ENCODE assay signal across 12 cellular contexts in the genomic region with DNA sequence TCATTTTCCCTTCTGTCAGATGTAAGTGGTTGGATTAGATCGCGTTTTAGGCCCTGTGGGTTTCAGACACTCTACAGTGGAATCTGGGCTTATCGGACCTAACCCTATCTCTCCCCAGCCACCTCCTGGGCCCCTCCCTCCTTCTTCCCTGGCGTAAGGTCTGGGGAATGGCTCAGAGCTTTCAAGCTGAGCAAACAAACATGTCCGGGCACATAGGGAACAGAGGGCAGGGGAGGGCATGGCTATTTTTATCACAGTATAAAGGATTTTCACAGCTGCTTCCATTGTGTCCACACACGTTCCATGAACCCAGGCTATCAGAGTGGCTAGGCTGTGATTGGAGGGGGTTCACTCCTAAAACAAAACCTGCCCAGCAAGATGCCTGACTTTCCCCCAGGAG. TPM values are rescaled to one million over a fixed set of nuclear protein-coding genes. Genes with fewer than 3 reads are reported as not detected.
DNase-seq lines count a peak whose midpoint lies in the region; ATAC-seq and TF ChIP-seq lines count a peak whose summit lies in the region.
"Not testable (repeated sequence)": the region's sequence is repeated elsewhere in the genome, so short reads cannot be mapped to it uniquely, and the experiment has no call there.
"Had no signal": no experiment of that assay in that cellular context is flagged by ENCODE, and none has a peak within 500 bp of the region (broad histone marks: within the 10 kb centered on the region; RNA-seq: fewer than 3 reads in every experiment).

No MANE protein-coding gene starts in this region.

- H3K79me1 ChIP-seq in trophoblast cell (ENCODE audit: low read length) = not testable (repeated sequence)

- intact Hi-C loops in aorta (cut with DNase I) = not testable (repeated sequence)

- not testable (repeated sequence) for H3K14ac ChIP-seq in trophoblast cell (ENCODE audit: low read length)

- H2BK12ac ChIP-seq in trophoblast cell (ENCODE audit: low read length) = not testable (repeated sequence)

- not testable (repeated sequence) for H3K18ac ChIP-seq in trophoblast cell (ENCODE audit: low read length)

- H3K9ac ChIP-seq in trophoblast cell (ENCODE audit: low read length) = not testable (repeated sequence)

- not testable (repeated sequence) for H3K4me2 ChIP-seq in trophoblast cell (ENCODE audit: low read length)

- not testable (repeated sequence) for H4K91ac ChIP-seq in trophoblast cell (ENCODE audit: low read depth, low read length)

- H2BK5ac ChIP-seq in trophoblast cell (ENCODE audit: low read depth, low read length, poor library complexity) = not testable (repeated sequence)

- not testable (repeated sequence) for H3K79me2 ChIP-seq in trophoblast cell (ENCODE audit: control insufficient read depth, insufficient read depth, low read length, poor library complexity)

- peak overlapping the region; percentile 19 for H4K8ac ChIP-seq in trophoblast cell (ENCODE audit: low read depth, low read length)

- H3K27ac ChIP-seq in WERI-Rb-1 = 0 out of 2 replicates have a peak overlapping the region, but pooled peaks have one; percentile 14
- not testable (repeated sequence) for H3K27ac ChIP-seq in trophoblast cell (ENCODE audit: low read depth, low read length); aorta (ENCODE audit: low read depth in 1 of 2, low read length in 2 of 2)

- ATAC-seq in esophagus mucosa (peak; percentile 91), left lobe of liver (peak; percentile 74), aorta (ENCODE audit: low FRiP score) (peak; percentile 59)

- H3K4me1 ChIP-seq in trophoblast cell (ENCODE audit: control insufficient read depth in 1 of 2, insufficient read depth in 2 of 2, low read length in 2 of 2); aorta (ENCODE audit: control insufficient read depth in 1 of 2, insufficient read depth in 2 of 2, low read length in 2 of 2): not testable (repeated sequence)

- not testable (repeated sequence) for H3K36me3 ChIP-seq in WERI-Rb-1; trophoblast cell (ENCODE audit: control insufficient read depth in 1 of 2, insufficient read depth in 2 of 2, low read length in 2 of 2); aorta (ENCODE audit: control insufficient read depth in 1 of 2, insufficient read depth in 2 of 2, low read length in 1 of 2)

- peak overlapping the region; percentile 22 for H2BK120ac ChIP-seq in trophoblast cell (ENCODE audit: insufficient read depth, low read length, poor library complexity)

- not testable (repeated sequence) for H3K27me3 ChIP-seq in WERI-Rb-1 (ENCODE audit: insufficient read depth, low read depth, severe bottlenecking); trophoblast cell (ENCODE audit: insufficient read depth, low read length); aorta (ENCODE audit: control insufficient read depth in 1 of 2, insufficient read depth in 2 of 2, low read length in 1 of 2)

- peak; percentile 66 for DNase-seq in DMS153 (lab: John Stamatoyannopoulos, UW)
- DNase-seq in NCI-H146 treated with DMSO at 0.1 percent for 48 hours (lab: John Stamatoyannopoulos, UW; ENCODE audit: unreplicated experiment) = peak; percentile 62
- peak; percentile 9 for DNase-seq in NCI-H526 treated with DMSO at 0.1 percent for 48 hours (lab: John Stamatoyannopoulos, UW)
- DNase-seq in WERI-Rb-1 = peak; percentile 62
- not testable (repeated sequence) for DNase-seq in left lobe of liver (ENCODE audit: low spot score); aorta
- peak in 1 of 2 donors; percentile 31 for DNase-seq in trophoblast cell

- H3K4ac ChIP-seq in trophoblast cell (ENCODE audit: low read depth, low read length) = not testable (repeated sequence)

- not testable (repeated sequence) for H2AFZ ChIP-seq in trophoblast cell (ENCODE audit: insufficient read depth, low read length, poor library complexity)

- WGBS in trophoblast cell (ENCODE audit: extremely low coverage, insufficient coverage, insufficient read length) = no CpG with 5 or more reads among the region's 6 CpGs
- 16 to 17% methylated on average over 4 to 6 of the region's 6 CpGs for WGBS in aorta, 2 donors

- not testable (repeated sequence) for H3K23ac ChIP-seq in trophoblast cell (ENCODE audit: low read length)

- H2AK5ac ChIP-seq in trophoblast cell (ENCODE audit: low read length) = not testable (repeated sequence)

- H3K4me3 ChIP-seq in WERI-Rb-1 (ENCODE audit: low read depth, low read length); trophoblast cell (ENCODE audit: low read depth, low read length); aorta (ENCODE audit: low read length in 2 of 2): not testable (repeated sequence)

- not testable (repeated sequence) for H3K9me3 ChIP-seq in WERI-Rb-1 (ENCODE audit: severe bottlenecking); trophoblast cell (ENCODE audit: insufficient read depth, low read depth, low read length); aorta (ENCODE audit: control insufficient read depth, low read length)

- H4K12ac ChIP-seq in trophoblast cell (ENCODE audit: low read depth, low read length) = not testable (repeated sequence)

- TF ChIP-seq CTCF in WERI-Rb-1 (IDR thresholded peaks at IDR 0.05; ENCODE audit: low read depth, low read length) = not testable (repeated sequence)

RNA-seq across cellular contexts. Expression of a gene that starts 2.1 kb away (rescaled TPM):
- not detected for total RNA-seq in esophagus mucosa
- total RNA-seq in left lobe of liver = 7.4 TPM
- polyA plus RNA-seq in trophoblast cell (2013) = not detected in 2 replicates
- 1 to 10 TPM; 1.0 to 1.8 TPM for total RNA-seq in aorta
- 1 to 10 TPM; 2.5 to 7.5 TPM for polyA plus RNA-seq in aorta
- total RNA-seq: activated CD4-positive, alpha-beta memory T cell treated with anti-CD3 and anti-CD28 coated beads, Interleukin-2, amount 10 ng/mL, durations not matched to agents 7 days and 5 days; kidney epithelial cell; renal cortical epithelial cell had no signal

RNA-seq across cellular contexts. Expression of a gene that starts 26.8 kb away (rescaled TPM):
- not detected for total RNA-seq in esophagus mucosa
- total RNA-seq in left lobe of liver = 13.4 TPM
- polyA plus RNA-seq in trophoblast cell (2013) = not detected in 2 replicates
- total RNA-seq in aorta = 1 to 10 TPM; 5.0 to 5.2 TPM
- polyA plus RNA-seq in aorta = 1 to 10 TPM; 8.5 to 9.5 TPM
- total RNA-seq: activated CD4-positive, alpha-beta memory T cell treated with anti-CD3 and anti-CD28 coated beads, Interleukin-2, amount 10 ng/mL, durations not matched to agents 7 days and 5 days; kidney epithelial cell; renal cortical epithelial cell; uterus had no signal

RNA-seq across cellular contexts. Expression of a gene that starts 37.6 kb away (rescaled TPM):
- 91.0 TPM for total RNA-seq in esophagus mucosa
- 50.8 TPM for total RNA-seq in left lobe of liver
- polyA plus RNA-seq in trophoblast cell (2013) = 97.2 and 106 TPM in 2 replicates
- 1,000 to 10,000 TPM in 1 of 2 donors, 100 to 1,000 TPM in 1; 868 to 1,205 TPM for total RNA-seq in aorta
- polyA plus RNA-seq in aorta = 100 to 1,000 TPM in 1 of 2 donors, 10 to 100 TPM in 1; 49.1 to 268 TPM
